In genomic region chr18:72869786-72870185, GRCh38 we compare ENCODE assay signal across 12 cellular contexts. TPM values are rescaled to one million over a fixed set of nuclear protein-coding genes. Genes with fewer than 3 reads are reported as not detected.
DNase-seq lines count a peak whose midpoint lies in the region; ATAC-seq, FAIRE-seq and TF ChIP-seq lines count a peak whose summit lies in the region.
"Had no signal": no experiment of that assay in that cellular context is flagged by ENCODE, and none has a peak within 500 bp of the region (broad histone marks: within the 10 kb centered on the region; RNA-seq: fewer than 3 reads in every experiment).

No MANE protein-coding gene starts in this region.

- H3K27me3 ChIP-seq in astrocyte (ENCODE audit: insufficient read depth, low read length), result peaks cover 3% of the 10 kb centered on the region
- H3K27me3 ChIP-seq in mesendoderm (ENCODE audit: insufficient read depth, low read length, poor library complexity), result peaks cover 1% of the 10 kb centered on the region
- H3K27me3 ChIP-seq: BLaER1 had no signal

- H3K9me3 ChIP-seq in astrocyte (ENCODE audit: insufficient read depth, low read depth, low read length), result no peaks in the 10 kb centered on the region
- H3K9me3 ChIP-seq: transverse colon had no signal

- H3K79me2 ChIP-seq in astrocyte (ENCODE audit: insufficient read depth, low read length) (peaks cover 10% of the 10 kb centered on the region), mesendoderm (ENCODE audit: control insufficient read depth, insufficient read depth, low read length) (no peaks in the 10 kb centered on the region)

- ATAC-seq in GM21528 (IDR thresholded peaks at IDR 0.05; ENCODE audit: low FRiP score, unreplicated experiment), result peak; percentile 39
- ATAC-seq in GM21515 (IDR thresholded peaks at IDR 0.05; ENCODE audit: unreplicated experiment), result no peak
- ATAC-seq: activated T-cell treated with anti-CD3 and anti-CD28 coated beads, Interleukin-2, amount 50 U/mL, for 72 hours had no signal

- H2BK120ac ChIP-seq in mesendoderm (ENCODE audit: low read depth, low read length), result no peak overlapping the region

- no peak overlapping the region for H4K5ac ChIP-seq in mesendoderm (ENCODE audit: low read length)

- peak; percentile 62 for DNase-seq in DMS53 treated with DMSO at 0.1 percent for 48 hours (lab: John Stamatoyannopoulos, UW; ENCODE audit: unreplicated experiment)
- no peak for DNase-seq in astrocyte (ENCODE audit: low read depth)
- peak; percentile 49 for DNase-seq in mesendoderm
- DNase-seq in activated CD4-positive, alpha-beta T cell treated with anti-CD3 and anti-CD28 coated beads, Interleukin-2, amount 10 ng/mL, durations not matched to agents 7 days and 5 days, result no peak
- DNase-seq in immature natural killer cell, result no peak
- no peak for DNase-seq in superior temporal gyrus (ENCODE audit: extremely low spot score)
- DNase-seq: activated T-cell treated with anti-CD3 and anti-CD28 coated beads, Interleukin-2, amount 50 U/mL, for 72 hours; transverse colon had no signal

- peak overlapping the region; percentile 69 for H3K4me3 ChIP-seq in astrocyte (ENCODE audit: insufficient read depth, low read depth, low read length)
- H3K4me3 ChIP-seq in mesendoderm (ENCODE audit: low read length), result peak overlapping the region; percentile 69
- H3K4me3 ChIP-seq: BLaER1, transverse colon had no signal

- POLR2A ChIA-PET in activated CD4-positive, alpha-beta T cell treated with anti-CD3 and anti-CD28 coated beads, Interleukin-2, amount 10 ng/mL, durations not matched to agents 7 days and 5 days (lab: Charles Lee), result no interaction called here

- H3K23ac ChIP-seq in mesendoderm (ENCODE audit: low read length), result no peak overlapping the region

- H2BK5ac ChIP-seq in mesendoderm (ENCODE audit: low read length), result no peak overlapping the region

- no peaks in the 10 kb centered on the region for H3K36me3 Mint-ChIP-seq in astrocyte (ENCODE audit: low read depth, unreplicated experiment)
- H3K36me3 Mint-ChIP-seq in activated CD4-positive, alpha-beta T cell treated with anti-CD3 and anti-CD28 coated beads, Interleukin-2, amount 10 ng/mL, durations not matched to agents 7 days and 5 days (ENCODE audit: low read depth), result no peaks in the 10 kb centered on the region
- H3K36me3 Mint-ChIP-seq in immature natural killer cell, result peaks cover 0 to 3% (median 0%) of the 10 kb centered on the region in 3 donors

- no peak overlapping the region for H2BK15ac ChIP-seq in mesendoderm (replicated peaks; ENCODE audit: low read depth)

- no peak overlapping the region for H3K4ac ChIP-seq in mesendoderm (ENCODE audit: low read depth, low read length)

- TF ChIP-seq CTCF in astrocyte (IDR thresholded peaks at IDR 0.05; ENCODE audit: insufficient read depth, low read depth, low read length), result no peak

- H3K9ac ChIP-seq in astrocyte (ENCODE audit: low read length) (peak overlapping the region; percentile 79), mesendoderm (ENCODE audit: low read length) (peak overlapping the region; percentile 70)
- H3K9ac ChIP-seq: BLaER1 had no signal

- H2AFZ ChIP-seq in astrocyte (ENCODE audit: low read depth, low read length), result peak overlapping the region; percentile 13

- H3K9me3 Mint-ChIP-seq in astrocyte (ENCODE audit: unreplicated experiment) (no peaks in the 10 kb centered on the region), immature natural killer cell (peaks cover 9 to 33% (median 15%) of the 10 kb centered on the region in 6 donors)
- no peaks in the 10 kb centered on the region for H3K9me3 Mint-ChIP-seq in activated CD4-positive, alpha-beta T cell treated with anti-CD3 and anti-CD28 coated beads, Interleukin-2, amount 10 ng/mL, durations not matched to agents 7 days and 5 days

- no peaks in the 10 kb centered on the region for H3K79me1 ChIP-seq in mesendoderm (ENCODE audit: low read length)

- CTCF ChIA-PET in activated CD4-positive, alpha-beta T cell treated with anti-CD3 and anti-CD28 coated beads, Interleukin-2, amount 10 ng/mL, durations not matched to agents 7 days and 5 days (lab: Charles Lee), result no interaction called here

- no peak overlapping the region for H2AK5ac ChIP-seq in mesendoderm (ENCODE audit: low read length)

- peak overlapping the region; percentile 84 for H3K4me3 Mint-ChIP-seq in astrocyte (ENCODE audit: unreplicated experiment)
- no peak overlapping the region for H3K4me3 Mint-ChIP-seq in activated CD4-positive, alpha-beta T cell treated with anti-CD3 and anti-CD28 coated beads, Interleukin-2, amount 10 ng/mL, durations not matched to agents 7 days and 5 days
- no peak overlapping the region for H3K4me3 Mint-ChIP-seq in immature natural killer cell
- H3K4me3 Mint-ChIP-seq: activated T-cell treated with anti-CD3 and anti-CD28 coated beads, Interleukin-2, amount 50 U/mL, for 72 hours had no signal

- H3K27ac ChIP-seq in astrocyte (ENCODE audit: low read depth, low read length) (no peak overlapping the region), mesendoderm (ENCODE audit: low read depth, low read length) (no peak overlapping the region)
- H3K27ac ChIP-seq: BLaER1, transverse colon had no signal

- no peak overlapping the region for H4K8ac ChIP-seq in mesendoderm (ENCODE audit: low read depth, low read length)

- H3K27ac Mint-ChIP-seq in astrocyte (ENCODE audit: unreplicated experiment) (no peak overlapping the region), immature natural killer cell (no peak overlapping the region)
- H3K27ac Mint-ChIP-seq in activated CD4-positive, alpha-beta T cell treated with anti-CD3 and anti-CD28 coated beads, Interleukin-2, amount 10 ng/mL, durations not matched to agents 7 days and 5 days, result no peak overlapping the region
- H3K27ac Mint-ChIP-seq: activated T-cell treated with anti-CD3 and anti-CD28 coated beads, Interleukin-2, amount 50 U/mL, for 72 hours had no signal

- H3K56ac ChIP-seq in mesendoderm (ENCODE audit: low read length), result peak overlapping the region; percentile 84

- H3K4me2 ChIP-seq in astrocyte (ENCODE audit: low read length), result peak overlapping the region; percentile 93
- peak overlapping the region; percentile 97 for H3K4me2 ChIP-seq in mesendoderm (ENCODE audit: low read length)
- H3K4me2 ChIP-seq: BLaER1 had no signal

- H3K27me3 Mint-ChIP-seq in astrocyte (ENCODE audit: low read depth, unreplicated experiment), result peaks cover 10% of the 10 kb centered on the region
- H3K27me3 Mint-ChIP-seq in activated CD4-positive, alpha-beta T cell treated with anti-CD3 and anti-CD28 coated beads, Interleukin-2, amount 10 ng/mL, durations not matched to agents 7 days and 5 days, result peaks cover 30% of the 10 kb centered on the region
- H3K27me3 Mint-ChIP-seq in immature natural killer cell (ENCODE audit: low read depth in 3 of 3), result peaks cover 0 to 10% (median 4%) of the 10 kb centered on the region in 3 donors

- H4K20me1 ChIP-seq in astrocyte (ENCODE audit: insufficient read depth, low read length), result peaks cover 3% of the 10 kb centered on the region
- H4K20me1 ChIP-seq: BLaER1 had no signal

- no peaks in the 10 kb centered on the region for H3K36me3 ChIP-seq in astrocyte (ENCODE audit: insufficient read depth, low read length)
- no peaks in the 10 kb centered on the region for H3K36me3 ChIP-seq in mesendoderm (ENCODE audit: control insufficient read depth, insufficient read depth, low read length)
- H3K36me3 ChIP-seq: BLaER1, transverse colon had no signal

- peaks cover 12% of the 10 kb centered on the region for H3K4me1 ChIP-seq in astrocyte (ENCODE audit: insufficient read depth, low read length)
- H3K4me1 ChIP-seq in mesendoderm (ENCODE audit: control insufficient read depth, low read depth, low read length), result no peaks in the 10 kb centered on the region
- H3K4me1 ChIP-seq: BLaER1, transverse colon had no signal

- FAIRE-seq in astrocyte (lab: Jason Lieb, UNC), result no peak

- no CpG with 5 or more reads among the region's 17 CpGs for WGBS in mesendoderm (ENCODE audit: extremely low coverage, insufficient coverage, low lambda C conversion rate)

- no peak overlapping the region for H3K18ac ChIP-seq in mesendoderm (ENCODE audit: low read length)

- H3K4me1 Mint-ChIP-seq in astrocyte (ENCODE audit: low read depth, unreplicated experiment) (peaks cover 4% of the 10 kb centered on the region), immature natural killer cell (no peaks in the 10 kb centered on the region)
- no peaks in the 10 kb centered on the region for H3K4me1 Mint-ChIP-seq in activated CD4-positive, alpha-beta T cell treated with anti-CD3 and anti-CD28 coated beads, Interleukin-2, amount 10 ng/mL, durations not matched to agents 7 days and 5 days

RNA-seq across cellular contexts. Expression of gene NETO1, which starts 2.0 kb away (rescaled TPM):
- total RNA-seq in astrocyte, result 18.4 and 19.8 TPM in 2 replicates
- polyA plus RNA-seq in mesendoderm (2013, experiment 1 of 2), result 11.6 TPM
- polyA plus RNA-seq in mesendoderm (2013, experiment 2 of 2), result 12.7 TPM
- total RNA-seq in activated CD4-positive, alpha-beta T cell treated with anti-CD3 and anti-CD28 coated beads, Interleukin-2, amount 10 ng/mL, durations not matched to agents 7 days and 5 days, result not detected
- not detected for polyA plus RNA-seq in immature natural killer cell
- total RNA-seq: lung microvascular endothelial cell had no signal

Comparison
In these comparisons a context has a peak if more than half of its experiments do, and no peak if none do; other contexts are left out.
1. DNase-seq: peak in DMS53 treated with DMSO at 0.1 percent for 48 hours (single experiment) and mesendoderm (single experiment); none in astrocyte (single experiment), activated CD4-positive, alpha-beta T cell treated with anti-CD3 and anti-CD28 coated beads, Interleukin-2, amount 10 ng/mL, durations not matched to agents 7 days and 5 days (single experiment), immature natural killer cell (0 of 3) and superior temporal gyrus (single experiment).
2. RNA of gene NETO1, which starts 2.0 kb away (total RNA-seq): 18.4 to 19.8 TPM in astrocyte; not detected in activated CD4-positive, alpha-beta T cell treated with anti-CD3 and anti-CD28 coated beads, Interleukin-2, amount 10 ng/mL, durations not matched to agents 7 days and 5 days; every median in the first group is over 10 times any median in the second.